8 cellular contexts compared by ENCODE assay signal in the genomic region with DNA sequence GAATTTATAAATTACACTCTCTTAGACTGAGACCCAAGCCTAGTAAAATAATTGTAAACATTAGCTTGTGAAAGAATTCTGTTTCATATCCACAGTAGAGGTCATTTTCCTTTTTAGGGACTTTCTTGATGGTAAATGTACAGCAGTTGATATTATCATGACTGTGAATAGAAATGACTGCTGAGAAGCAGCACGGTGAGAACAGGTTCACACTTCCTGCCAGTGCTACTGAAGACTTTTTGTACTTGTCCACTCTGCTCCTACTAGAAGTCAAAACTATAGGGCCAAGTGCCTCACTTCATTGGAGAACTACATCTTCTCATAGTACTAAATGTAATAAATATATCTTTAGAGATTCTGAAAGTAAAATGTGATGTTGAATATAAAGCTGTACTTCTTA.
DNase-seq lines count a peak whose midpoint lies in the region; ATAC-seq, FAIRE-seq and TF ChIP-seq lines count a peak whose summit lies in the region.
"Not testable (repeated sequence)": the region's sequence is repeated elsewhere in the genome, so short reads cannot be mapped to it uniquely, and the experiment has no call there.

No MANE protein-coding gene starts in this region.

- peak; percentile 92 for FAIRE-seq in GM12892 (lab: Jason Lieb, UNC)

- ATAC-seq in GM18868 (IDR thresholded peaks at IDR 0.05; ENCODE audit: unreplicated experiment) = peak; percentile 81
- ATAC-seq in GM19452 (IDR thresholded peaks at IDR 0.05; ENCODE audit: unreplicated experiment) = peak; percentile 46
- ATAC-seq in GM21717 (IDR thresholded peaks at IDR 0.05; ENCODE audit: unreplicated experiment) = peak; percentile 53
- ATAC-seq in HG02852 (IDR thresholded peaks at IDR 0.05; ENCODE audit: unreplicated experiment) = peak; percentile 55
- ATAC-seq in HG03159 (IDR thresholded peaks at IDR 0.05; ENCODE audit: unreplicated experiment) = peak; percentile 71
- peak; percentile 59 for ATAC-seq in HG03571 (IDR thresholded peaks at IDR 0.05; ENCODE audit: unreplicated experiment)
- peak; percentile 57 for ATAC-seq in activated naive CD8-positive, alpha-beta T cell treated with anti-CD3 and anti-CD28 coated beads, Interleukin-2, amount 10 ng/mL, durations not matched to agents 7 days and 5 days (ENCODE audit: low read depth)

- not testable (repeated sequence) for H3K4me3 Mint-ChIP-seq in activated naive CD8-positive, alpha-beta T cell treated with anti-CD3 and anti-CD28 coated beads, Interleukin-2, amount 10 ng/mL, durations not matched to agents 7 days and 5 days

- POLR2A ChIA-PET in activated naive CD8-positive, alpha-beta T cell treated with anti-CD3 and anti-CD28 coated beads, Interleukin-2, amount 10 ng/mL, durations not matched to agents 7 days and 5 days (lab: Charles Lee) = interaction anchor here (1.4 kb wide), 1 partner anchor 124 kb away, joined by 3 read pairs; the partner anchor contains the start of gene MED21

- TF ChIP-seq POLR2A in GM12892 (IDR thresholded peaks at IDR 0.05; ENCODE audit: low read depth, low read length) = not testable (repeated sequence)

- H3K9me3 Mint-ChIP-seq in activated naive CD8-positive, alpha-beta T cell treated with anti-CD3 and anti-CD28 coated beads, Interleukin-2, amount 10 ng/mL, durations not matched to agents 7 days and 5 days = not testable (repeated sequence)

- peaks cover 33% of the 10 kb centered on the region for H3K4me1 Mint-ChIP-seq in activated naive CD8-positive, alpha-beta T cell treated with anti-CD3 and anti-CD28 coated beads, Interleukin-2, amount 10 ng/mL, durations not matched to agents 7 days and 5 days

- not testable (repeated sequence) for DNase-seq in GM12892 (ENCODE audit: insufficient read length); activated naive CD8-positive, alpha-beta T cell treated with anti-CD3 and anti-CD28 coated beads, Interleukin-2, amount 10 ng/mL, durations not matched to agents 7 days and 5 days

- not testable (repeated sequence) for H3K27ac Mint-ChIP-seq in activated naive CD8-positive, alpha-beta T cell treated with anti-CD3 and anti-CD28 coated beads, Interleukin-2, amount 10 ng/mL, durations not matched to agents 7 days and 5 days

- H3K27me3 Mint-ChIP-seq in activated naive CD8-positive, alpha-beta T cell treated with anti-CD3 and anti-CD28 coated beads, Interleukin-2, amount 10 ng/mL, durations not matched to agents 7 days and 5 days = not testable (repeated sequence)

- not testable (repeated sequence) for H3K36me3 Mint-ChIP-seq in activated naive CD8-positive, alpha-beta T cell treated with anti-CD3 and anti-CD28 coated beads, Interleukin-2, amount 10 ng/mL, durations not matched to agents 7 days and 5 days
